Comparison of ENCODE assay signal across 8 cellular contexts in the genomic region with DNA sequence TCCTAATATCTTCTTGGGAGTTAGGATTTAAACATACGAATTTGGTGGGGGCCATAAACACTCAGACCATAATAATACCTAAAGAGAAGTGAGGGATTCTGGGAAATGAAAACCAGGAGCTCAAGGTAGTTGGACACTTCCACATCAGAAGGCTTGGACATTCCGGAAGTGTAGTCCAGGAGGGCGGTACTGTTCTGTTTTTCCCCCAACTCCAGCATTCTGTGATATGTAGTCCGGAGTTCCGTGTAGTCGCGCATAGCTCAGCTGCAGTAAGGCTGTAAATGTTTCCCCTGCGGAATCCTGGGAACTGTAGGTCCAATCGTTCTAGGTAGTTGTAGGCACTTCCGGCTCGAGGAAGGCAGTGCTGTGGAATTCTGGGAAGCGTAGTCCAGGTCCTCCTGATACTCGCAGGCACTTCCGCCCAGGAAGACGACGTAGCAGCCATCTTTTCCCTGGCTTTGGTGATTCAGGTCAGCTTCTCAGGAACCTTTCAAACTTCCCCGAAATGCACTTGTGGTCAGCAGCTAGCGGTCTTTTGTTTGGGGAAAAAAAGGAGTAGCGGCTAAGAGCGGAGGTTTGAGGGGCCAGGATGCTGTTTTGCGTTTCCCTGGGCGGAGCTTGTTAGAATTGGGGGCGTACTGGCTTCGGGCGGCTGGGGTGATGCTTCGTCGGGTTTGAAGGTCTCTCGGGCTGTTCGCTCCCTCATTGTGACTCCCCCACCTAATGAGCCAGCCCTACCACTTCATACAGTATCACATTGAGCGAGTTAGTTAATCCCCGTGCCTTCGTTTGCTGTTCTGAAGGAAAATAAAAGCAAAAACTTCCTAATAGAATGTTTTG.
A peak's percentile ranks its signal among the peaks of the same experiment; 100 is the strongest.
DNase-seq lines count a peak whose midpoint lies in the region; ATAC-seq, FAIRE-seq and TF ChIP-seq lines count a peak whose summit lies in the region.

A gene (plus strand): TSS at position 428 of the 840 bp plus-strand sequence. CDS start 4,981 bp downstream, outside the sequence.

- TF ChIP-seq CTCF in AG09319 (IDR thresholded peaks at IDR 0.05; ENCODE audit: low read depth, low read length): no peak

- ATAC-seq in GM19025 (IDR thresholded peaks at IDR 0.05; ENCODE audit: low read depth, unreplicated experiment) (peak; percentile 84), HG03354 (IDR thresholded peaks at IDR 0.05; ENCODE audit: poor library complexity, severe bottlenecking, unreplicated experiment) (peak; percentile 84)

- FAIRE-seq in colon (lab: Jason Lieb, UNC): peak; percentile 95

- peak; percentile 97 for DNase-seq in AG09319 (ENCODE audit: extremely low read depth, low read depth)
- DNase-seq in NCI-H510A (lab: John Stamatoyannopoulos, UW): peak; percentile 94
- peak; percentile 53 to 70 for DNase-seq in activated CD4-positive, alpha-beta T cell treated with anti-CD3 and anti-CD28 coated beads for 24 hours (ENCODE audit: low read depth in 2 of 2)
- peak; percentile 99 for DNase-seq in kidney tubule cell (ENCODE audit: low spot score)
- peak; percentile 42 to 68 (median 56) for DNase-seq in stimulated activated CD4-positive, alpha-beta T cell treated with anti-CD3 and anti-CD28 coated beads, Interleukin-1b, Interleukin-23, amount 100 ng/mL, for 24 hours (ENCODE audit: low read depth in 4 of 4, low spot score in 1 of 4)

Comparison
In these comparisons a context has a peak if more than half of its experiments do, and no peak if none do; other contexts are left out.
1. Peak in every context shown above with its lines: DNase-seq and ATAC-seq.